9 cellular contexts compared by ENCODE assay signal in the genomic region with DNA sequence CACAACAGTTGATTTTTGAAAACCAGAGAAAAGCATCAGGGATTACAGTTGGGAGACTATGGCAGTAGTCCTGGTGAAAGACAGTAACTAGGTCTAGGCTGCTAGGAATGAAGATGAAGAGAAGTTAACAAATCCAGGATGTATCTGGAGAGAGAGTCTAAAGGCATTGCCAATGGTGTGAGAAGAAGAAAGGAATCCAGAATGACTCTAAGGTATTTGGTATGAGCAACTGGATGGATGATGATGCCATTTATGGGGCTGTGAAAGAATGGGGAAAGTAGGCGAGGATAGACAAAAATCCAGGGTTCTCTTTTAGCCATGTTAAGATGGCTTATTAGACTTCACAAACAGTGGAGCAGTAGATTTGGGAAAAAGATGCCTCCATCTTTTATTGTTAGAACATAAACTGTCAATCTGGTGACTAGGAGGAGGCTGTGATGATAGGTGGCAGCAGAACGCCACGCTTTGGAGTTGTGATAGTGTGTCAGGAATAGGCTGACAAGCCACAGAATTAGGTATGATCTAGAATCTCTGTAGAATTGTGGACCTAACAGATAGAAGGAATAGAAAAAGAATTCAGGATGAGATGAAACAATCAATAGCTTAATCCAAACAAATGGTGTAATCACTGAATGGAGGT. TPM values are rescaled to one million over a fixed set of nuclear protein-coding genes. Genes with fewer than 3 reads are reported as not detected.
DNase-seq lines count a peak whose midpoint lies in the region; TF ChIP-seq lines count a peak whose summit lies in the region.
"Had no signal": no experiment of that assay in that cellular context is flagged by ENCODE, and none has a peak within 500 bp of the region (broad histone marks: within the 10 kb centered on the region; RNA-seq: fewer than 3 reads in every experiment).

No MANE protein-coding gene starts in this region.

- H3K9me3 Mint-ChIP-seq in CD8-positive, alpha-beta memory T cell: no peaks in the 10 kb centered on the region

- no peak overlapping the region for H3K4me3 Mint-ChIP-seq in CD8-positive, alpha-beta memory T cell

- CTCF ChIA-PET in CD8-positive, alpha-beta memory T cell (lab: Charles Lee): interaction anchor here (1.4 to 3.3 kb wide), 5 partner anchors 30 to 87 kb away, joined by 3 to 19 read pairs (median 9); no protein-coding TSS in a partner anchor

- POLR2A ChIA-PET in CD8-positive, alpha-beta memory T cell (lab: Charles Lee): no interaction called here

- no peaks in the 10 kb centered on the region for H3K4me1 ChIP-seq in CD8-positive, alpha-beta memory T cell (ENCODE audit: insufficient read depth, low read length)
- H3K4me1 ChIP-seq in GM23248 (ENCODE audit: insufficient read depth) (peaks cover 28% of the 10 kb centered on the region), spleen (no peaks in the 10 kb centered on the region)

- peaks cover 16% of the 10 kb centered on the region for H3F3A ChIP-seq in GM23248 (ENCODE audit: insufficient read depth)

- TF ChIP-seq POLR2A in spleen (IDR thresholded peaks at IDR 0.05): no peak

- no peaks in the 10 kb centered on the region for H3K36me3 Mint-ChIP-seq in CD8-positive, alpha-beta memory T cell

- in situ Hi-C loops in GM23248 (cut with MboI): no loop called here

- no peak overlapping the region for H3K4me3 ChIP-seq in CD8-positive, alpha-beta memory T cell (ENCODE audit: low read length)
- H3K4me3 ChIP-seq in GM23248 (no peak overlapping the region), epithelial cell of proximal tubule (ENCODE audit: low read depth, low read length) (no peak overlapping the region), spleen (no peak overlapping the region)

- H3K27ac ChIP-seq in CD8-positive, alpha-beta memory T cell (ENCODE audit: low read depth, low read length): no peak overlapping the region
- H3K27ac ChIP-seq in GM23248 (peak overlapping the region; percentile 80), spleen (no peak overlapping the region)
- H3K27ac ChIP-seq: epithelial cell of prostate had no signal

- H3K9me3 ChIP-seq in CD8-positive, alpha-beta memory T cell (ENCODE audit: low read length): no peaks in the 10 kb centered on the region
- H3K9me3 ChIP-seq in GM23248 (ENCODE audit: low read depth) (no peaks in the 10 kb centered on the region), spleen (no peaks in the 10 kb centered on the region)

- no peaks in the 10 kb centered on the region for H3K36me3 ChIP-seq in CD8-positive, alpha-beta memory T cell (ENCODE audit: insufficient read depth, low read length)
- H3K36me3 ChIP-seq in GM23248 (ENCODE audit: low read depth) (no peaks in the 10 kb centered on the region), spleen (no peaks in the 10 kb centered on the region)

- intact Hi-C loops in spleen (cut with DNase I; ENCODE audit: low total_unique reads): no loop called here

- H3K79me2 ChIP-seq in GM23248 (ENCODE audit: insufficient read depth): no peaks in the 10 kb centered on the region

- H3K4me2 ChIP-seq in GM23248 (ENCODE audit: unreplicated experiment): peak overlapping the region; percentile 22

- peak overlapping the region; percentile 55 for H3K9ac ChIP-seq in GM23248

- H4K20me1 ChIP-seq in GM23248 (ENCODE audit: insufficient read depth): no peaks in the 10 kb centered on the region

- H3K9me2 ChIP-seq in GM23248 (ENCODE audit: insufficient read depth): no peaks in the 10 kb centered on the region

- peaks cover 0 to 7% of the 10 kb centered on the region in 2 donors for H3K27me3 Mint-ChIP-seq in CD8-positive, alpha-beta memory T cell

- no peaks in the 10 kb centered on the region for H3K27me3 ChIP-seq in CD8-positive, alpha-beta memory T cell (ENCODE audit: insufficient read depth, low read length, poor library complexity, severe bottlenecking)
- no peaks in the 10 kb centered on the region for H3K27me3 ChIP-seq in GM23248 (replicated peaks; ENCODE audit: insufficient read depth)
- H3K27me3 ChIP-seq in spleen (replicated peaks in 1 of 7): no peaks in the 10 kb centered on the region

- TF ChIP-seq CTCF in epithelial cell of proximal tubule (conservative IDR thresholded peaks at IDR 0.05; ENCODE audit: low read depth, low read length) (peak; percentile 42), spleen (IDR thresholded peaks at IDR 0.05 in 8 of 11, conservative IDR thresholded peaks at IDR 0.05 in 3 of 11) (peak in 5 of 11 experiments; percentile 12 to 45 (median 38))

- peak; percentile 35 to 72 (median 50) for DNase-seq in CD8-positive, alpha-beta memory T cell
- DNase-seq in GM23248: peak; percentile 81
- DNase-seq in activated CD4-positive, CD25-positive, alpha-beta regulatory T cell treated with anti-CD3 and anti-CD28 coated beads, Interleukin-2, amount 50 U/mL, for 16 hours (ENCODE audit: low read depth, low spot score): peak; percentile 42
- DNase-seq in epithelial cell of proximal tubule (ENCODE audit: low read depth): no peak
- DNase-seq in spleen: peak; percentile 80
- no peak for DNase-seq in NCI-H128 (lab: John Stamatoyannopoulos, UW; ENCODE audit: unreplicated experiment)
- DNase-seq in GM19238 (ENCODE audit: insufficient read length, low spot score): no peak
- no peak for DNase-seq in NCI-H187 treated with DMSO at 0.1 percent for 48 hours (lab: John Stamatoyannopoulos, UW)

- no peaks in the 10 kb centered on the region for H3K4me1 Mint-ChIP-seq in CD8-positive, alpha-beta memory T cell

- WGBS in GM23248 (ENCODE audit: low coverage in 1 of 2, low lambda C conversion rate in 2 of 2, missing lambda C conversion rate in 2 of 2), 2 experiments: 81 to 84% methylated on average over 3 of the region's 3 CpGs
- 78 to 90% (median 85%) methylated on average over 3 of the region's 3 CpGs for WGBS in spleen, 5 donors

- H3K27ac Mint-ChIP-seq in CD8-positive, alpha-beta memory T cell: peak overlapping the region in 1 of 8 donors; percentile 25

- H2AFZ ChIP-seq in GM23248: peak overlapping the region; percentile 36

RNA-seq across cellular contexts. Expression of a gene that starts 27.3 kb away (rescaled TPM):
- 10 to 100 TPM; 28.4 to 29.1 TPM for total RNA-seq in CD8-positive, alpha-beta memory T cell
- 43.7 TPM for polyA plus RNA-seq in CD8-positive, alpha-beta memory T cell
- total RNA-seq in GM23248 (2014; rRNA removed; shearing (Covaris generic)): 35.9 and 37.6 TPM in 2 replicates
- polyA plus RNA-seq in GM23248 (2016; fragmentation: Nextera tagmentation; extraction: Ambion mirVana) (32.1 and 32.8 TPM in 2 replicates), spleen (10 to 100 TPM in 1 of 3 donors, 1 to 10 TPM in 2; 8.1 to 11.3 (median 9.7) TPM)
- total RNA-seq in epithelial cell of proximal tubule (19.0 and 28.2 TPM in 2 replicates), spleen (10 to 100 TPM; 25.1 to 37.0 (median 29.5) TPM)

Comparison
In these comparisons a context has a peak if more than half of its experiments do, and no peak if none do; other contexts are left out.
1. DNase-seq: peak in CD8-positive, alpha-beta memory T cell (5 of 5), GM23248 (single experiment), activated CD4-positive, CD25-positive, alpha-beta regulatory T cell treated with anti-CD3 and anti-CD28 coated beads, Interleukin-2, amount 50 U/mL, for 16 hours (single experiment) and spleen (single experiment); none in epithelial cell of proximal tubule (single experiment), NCI-H128 (single experiment), GM19238 (single experiment) and NCI-H187 treated with DMSO at 0.1 percent for 48 hours (single experiment).